ENCODE assay signal across 8 cellular contexts in genomic region chr14:89417111-89417468, GRCh38. TPM values are rescaled to one million over a fixed set of nuclear protein-coding genes. Genes with fewer than 3 reads are reported as not detected.
DNase-seq lines count a peak whose midpoint lies in the region; TF ChIP-seq lines count a peak whose summit lies in the region.

Gene FOXN3, minus strand, starts transcription at chr14:89417233. Its CDS starts 4,757 bp downstream, at chr14:89412476.

- H3K23me2 ChIP-seq in H9 (ENCODE audit: insufficient read length, low read depth, low read length, poor library complexity, severe bottlenecking), result peaks cover 16% of the 10 kb centered on the region

- H3K4me1 ChIP-seq in H9 (ENCODE audit: insufficient read depth, low read length) (peaks cover 12% of the 10 kb centered on the region; the same call in 1 of the 2 replicates), neuronal stem cell (ENCODE audit: control insufficient read depth in 2 of 2, insufficient read depth in 1 of 2, low read depth in 1 of 2, low read length in 2 of 2) (peaks cover 7 to 8% of the 10 kb centered on the region in 2 donors), subcutaneous abdominal adipose tissue (ENCODE audit: control insufficient read depth in 5 of 5, insufficient read depth in 5 of 5, low read length in 5 of 5) (peaks cover 0 to 38% (median 28%) of the 10 kb centered on the region in 5 donors)

- H3K4me3 ChIP-seq in MG63, result peak within 1 kb of the TSS; percentile 56
- peak within 1 kb of the TSS; percentile 65 to 92 for H3K4me3 ChIP-seq in neuronal stem cell (ENCODE audit: low read length in 2 of 2)
- peak within 1 kb of the TSS; percentile 69 to 91 (median 83) for H3K4me3 ChIP-seq in subcutaneous abdominal adipose tissue (ENCODE audit: low read depth in 1 of 5, low read length in 5 of 5)

- H3K27me3 ChIP-seq in H9 (ENCODE audit: insufficient read depth, low read length), result no peaks in the 10 kb centered on the region
- H3K27me3 ChIP-seq in MG63, result no peaks in the 10 kb centered on the region
- H3K27me3 ChIP-seq in neuronal stem cell (ENCODE audit: control insufficient read depth in 3 of 3, insufficient read depth in 3 of 3, low read depth in 1 of 3, low read length in 3 of 3), result no peaks in the 10 kb centered on the region
- no peaks in the 10 kb centered on the region for H3K27me3 ChIP-seq in subcutaneous abdominal adipose tissue (ENCODE audit: control insufficient read depth in 5 of 5, insufficient read depth in 4 of 5, low read length in 5 of 5)

- H2AFZ ChIP-seq in H9 (ENCODE audit: low read length), result no peak within 1 kb of the TSS
- H2AFZ ChIP-seq in neuronal stem cell (ENCODE audit: low read length), result peak within 1 kb of the TSS; percentile 94

- no peak within 1 kb of the TSS for H4K5ac ChIP-seq in H9 (ENCODE audit: insufficient read length, low read depth, low read length)

- peaks cover 27 to 34% (median 30%) of the 10 kb centered on the region in 3 experiments for H3K36me3 Mint-ChIP-seq in H9 (ENCODE audit: insufficient read depth in 1 of 3, low read depth in 3 of 3)

- WGBS in H9 (ENCODE audit: extremely low coverage, insufficient read length, low lambda C conversion rate), result no CpG with 5 or more reads among the region's 48 CpGs
- no CpG with 5 or more reads among the region's 48 CpGs for WGBS in neuronal stem cell (ENCODE audit: extremely low coverage in 2 of 2, insufficient read length in 2 of 2, insufficient replicate concordance in 1 of 2), 2 donors

- H2BK15ac ChIP-seq in H9 (ENCODE audit: low read depth, low read length) (no peak within 1 kb of the TSS), neuronal stem cell (ENCODE audit: low read length) (peak within 1 kb of the TSS; percentile 97)

- peak within 1 kb of the TSS; percentile 63 for H3K9ac ChIP-seq in H9 (ENCODE audit: extremely low read depth, insufficient read length, low read length)
- H3K9ac ChIP-seq in neuronal stem cell (ENCODE audit: low read depth, low read length, poor library complexity), result peak within 1 kb of the TSS; percentile 89
- H3K9ac ChIP-seq in subcutaneous abdominal adipose tissue (ENCODE audit: low read length in 5 of 5), result peak within 1 kb of the TSS in 4 of 5 donors; percentile 78 to 96 (median 90)

- no peak within 1 kb of the TSS for H2AK5ac ChIP-seq in H9 (ENCODE audit: insufficient read length, low read length)
- peak within 1 kb of the TSS; percentile 88 for H2AK5ac ChIP-seq in neuronal stem cell (ENCODE audit: low read depth, low read length)

- peak within 1 kb of the TSS; percentile 86 to 90 for H3K4me3 Mint-ChIP-seq in H9

- peaks cover 38 to 49% of the 10 kb centered on the region in 2 experiments for H3K4me1 Mint-ChIP-seq in H9

- H3K79me2 ChIP-seq in H9 (ENCODE audit: insufficient read depth, low read length), result peaks cover 32% of the 10 kb centered on the region; the same call in 1 of the 2 replicates

- no peak within 1 kb of the TSS for H2BK20ac ChIP-seq in H9 (ENCODE audit: low read depth, low read length, poor library complexity, severe bottlenecking)

- in situ Hi-C loops in SK-MEL-5 (cut with HindIII; ENCODE audit: low pct_unique_long_range_greater_than_20kb, low sequenced_read_pairs), result no loop called here

- DNase-seq in ELF-1 (ENCODE audit: low read depth, low spot score), result peak; percentile 84
- DNase-seq in H9, result peak; percentile 87
- DNase-seq in MG63, result peak; percentile 76
- peak; percentile 90 for DNase-seq in SK-MEL-5 (ENCODE audit: low read depth, low spot score)
- DNase-seq in activated naive CD4-positive, alpha-beta T cell (lab: John Stamatoyannopoulos, UW), result peak; percentile 52 to 77 (median 66)
- DNase-seq in foreskin melanocyte, result peak; percentile 83
- DNase-seq in neuronal stem cell (ENCODE audit: low spot score), result peak; percentile 86

- no peak within 1 kb of the TSS for H3K56ac ChIP-seq in H9 (ENCODE audit: insufficient read length, low read depth, low read length)

- H3K18ac ChIP-seq in H9 (ENCODE audit: insufficient read length, low read depth, low read length) (peak within 1 kb of the TSS; percentile 91), neuronal stem cell (ENCODE audit: low read length) (peak within 1 kb of the TSS; percentile 98)

- H3K79me1 ChIP-seq in H9 (ENCODE audit: insufficient read depth, low read depth, low read length, poor library complexity, severe bottlenecking), result peaks cover 2% of the 10 kb centered on the region
- peaks cover 6% of the 10 kb centered on the region for H3K79me1 ChIP-seq in neuronal stem cell (ENCODE audit: low read depth, low read length)

- H2BK5ac ChIP-seq in H9 (ENCODE audit: insufficient read length, low read length) (no peak within 1 kb of the TSS), neuronal stem cell (ENCODE audit: low read length) (peak within 1 kb of the TSS; percentile 83)

- H3T11ph ChIP-seq in H9 (ENCODE audit: low read length), result no peak within 1 kb of the TSS

- H3K14ac ChIP-seq in H9 (ENCODE audit: insufficient read depth, low read length) (peak within 1 kb of the TSS; percentile 95), neuronal stem cell (ENCODE audit: low read length) (peak within 1 kb of the TSS; percentile 65)

- H3K27ac ChIP-seq in H9 (ENCODE audit: insufficient read length, low read depth, low read length) (no peak within 1 kb of the TSS), neuronal stem cell (replicated peaks; ENCODE audit: low read length) (peak within 1 kb of the TSS; percentile 37), subcutaneous abdominal adipose tissue (ENCODE audit: low read depth, low read length) (peak within 1 kb of the TSS; percentile 90)

- H3K27me3 Mint-ChIP-seq in H9 (ENCODE audit: low read depth), result no peaks in the 10 kb centered on the region

- H3K36me3 ChIP-seq in MG63 (no peaks in the 10 kb centered on the region), neuronal stem cell (replicated peaks in 1 of 2; ENCODE audit: control insufficient read depth in 2 of 2, insufficient read depth in 2 of 2, low read length in 2 of 2) (peaks cover 3 to 19% of the 10 kb centered on the region in 2 donors), subcutaneous abdominal adipose tissue (ENCODE audit: control insufficient read depth in 5 of 5, insufficient read depth in 5 of 5, low read length in 5 of 5) (peaks cover 0 to 6% (median 3%) of the 10 kb centered on the region in 5 donors)

- H2BK120ac ChIP-seq in H9 (ENCODE audit: low read depth, low read length, poor library complexity, severe bottlenecking) (no peak within 1 kb of the TSS), neuronal stem cell (ENCODE audit: low read depth, low read length) (peak within 1 kb of the TSS; percentile 83)

- peaks cover 3 to 8% of the 10 kb centered on the region in 2 experiments; a peak in 4 of 5 replicates for H3K9me3 Mint-ChIP-seq in H9

- H3K9me3 ChIP-seq in H9 (ENCODE audit: control insufficient read depth, low read depth, low read length), result no peaks in the 10 kb centered on the region
- no peaks in the 10 kb centered on the region for H3K9me3 ChIP-seq in MG63
- H3K9me3 ChIP-seq in neuronal stem cell (replicated peaks in 1 of 2; ENCODE audit: control insufficient read depth in 2 of 2, insufficient read depth in 1 of 2, low read depth in 1 of 2, low read length in 2 of 2), result peaks cover 0 to 1% of the 10 kb centered on the region in 2 donors
- H3K9me3 ChIP-seq in subcutaneous abdominal adipose tissue (ENCODE audit: control insufficient read depth in 5 of 5, low read length in 5 of 5), result no peaks in the 10 kb centered on the region

- H3K23ac ChIP-seq in H9 (ENCODE audit: insufficient read length, low read depth, low read length) (no peak within 1 kb of the TSS), neuronal stem cell (ENCODE audit: low read depth, low read length, poor library complexity) (peak within 1 kb of the TSS; percentile 34)

- TF ChIP-seq CTCF in H9 (conservative IDR thresholded peaks at IDR 0.05), result no peak

- H4K91ac ChIP-seq in H9 (ENCODE audit: insufficient read length, low read depth, low read length) (no peak within 1 kb of the TSS), neuronal stem cell (ENCODE audit: low read depth, low read length, poor library complexity) (peak within 1 kb of the TSS; percentile 26)

- H3K4ac ChIP-seq in H9 (ENCODE audit: low read depth, low read length) (no peak within 1 kb of the TSS; the same call in 1 of the 2 replicates), neuronal stem cell (ENCODE audit: low read length) (peak within 1 kb of the TSS; percentile 70)

- H2BK12ac ChIP-seq in H9 (ENCODE audit: insufficient read length, low read depth, low read length), result no peak within 1 kb of the TSS
- H2BK12ac ChIP-seq in neuronal stem cell (ENCODE audit: low read length), result peak within 1 kb of the TSS; percentile 79

- no peak within 1 kb of the TSS for H4K8ac ChIP-seq in H9 (replicated peaks; ENCODE audit: insufficient read length, low read depth, low read length)
- peak within 1 kb of the TSS; percentile 93 for H4K8ac ChIP-seq in neuronal stem cell (ENCODE audit: low read depth, low read length)

- peaks cover 2% of the 10 kb centered on the region for H4K20me1 ChIP-seq in H9 (ENCODE audit: control insufficient read depth, insufficient read depth, insufficient read length)

- H3K27ac Mint-ChIP-seq in H9, result peak within 1 kb of the TSS; percentile 85 to 96 (median 89)

- H3K4me2 ChIP-seq in H9 (ENCODE audit: insufficient read depth, insufficient read length, low read length), result peak within 1 kb of the TSS; percentile 77
- peak within 1 kb of the TSS; percentile 92 for H3K4me2 ChIP-seq in neuronal stem cell (ENCODE audit: insufficient read depth, low read length, poor library complexity, severe bottlenecking)

RNA-seq across cellular contexts. Expression of gene FOXN3, which starts in this region (rescaled TPM):
- 114 and 125 TPM in 2 replicates for total RNA-seq in H9 (2021)
- 1.4 and 1.6 TPM in 2 replicates for total RNA-seq in MG63 (2014; rRNA removed; shearing (Covaris generic); ENCODE audit: low replicate concordance)
- 6.2 and 10.7 TPM in 2 replicates for total RNA-seq in SK-MEL-5 (2014; rRNA removed; shearing (Covaris generic))
- polyA plus RNA-seq in SK-MEL-5 (2015; cell fraction: cytosol; rRNA removed), result 9.4 and 12.5 TPM in 2 replicates
- 1.8 and 3.4 TPM in 2 replicates for polyA plus RNA-seq in SK-MEL-5 (2015; cell fraction: nucleus; rRNA removed)
- 21.1 TPM for polyA plus RNA-seq in neuronal stem cell (2013, experiment 1 of 2)
- 21.5 TPM for polyA plus RNA-seq in neuronal stem cell (2013, experiment 2 of 2)
